ENCODE assay signal across 17 cellular contexts in the genomic region with DNA sequence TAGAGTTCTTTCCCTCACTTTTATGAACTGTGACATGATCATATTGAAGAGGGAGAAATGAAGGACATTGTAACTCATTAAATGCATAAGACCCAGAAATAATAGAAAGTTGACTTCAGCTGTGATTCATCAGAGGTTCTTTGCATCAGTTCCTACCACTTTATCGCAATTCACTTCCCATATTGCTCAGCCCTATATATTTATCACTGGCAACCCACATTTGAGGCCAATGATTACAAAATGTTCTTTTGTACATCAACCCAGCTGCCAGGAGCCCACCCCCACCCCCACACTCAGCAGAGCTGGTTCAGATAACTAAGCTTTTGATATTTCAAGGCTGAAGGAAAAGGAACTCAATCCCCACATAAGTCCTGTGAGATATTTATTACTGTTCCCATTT. TPM values are rescaled to one million over a fixed set of nuclear protein-coding genes. Genes with fewer than 3 reads are reported as not detected.
DNase-seq lines count a peak whose midpoint lies in the region; ATAC-seq, FAIRE-seq and TF ChIP-seq lines count a peak whose summit lies in the region.
"Had no signal": no experiment of that assay in that cellular context is flagged by ENCODE, and none has a peak within 500 bp of the region (broad histone marks: within the 10 kb centered on the region; RNA-seq: fewer than 3 reads in every experiment).

No MANE protein-coding gene starts in this region.

- H3K27me3 Mint-ChIP-seq in activated CD4-positive, alpha-beta T cell treated with anti-CD3 and anti-CD28 coated beads for 36 hours: no peaks in the 10 kb centered on the region

- CTCF ChIA-PET in activated CD4-positive, alpha-beta T cell treated with anti-CD3 and anti-CD28 coated beads for 36 hours (lab: Charles Lee): interaction anchor here (1.1 to 1.5 kb wide), 2 partner anchors 67 to 68 kb away, joined by 3 to 4 read pairs; no protein-coding TSS in a partner anchor
- CTCF ChIA-PET in endothelial cell of umbilical vein (lab: Charles Lee): interaction anchor here (0.7 to 1.5 kb wide), 5 partner anchors 11 to 81 kb away, joined by 3 to 7 read pairs (median 4); no protein-coding TSS in a partner anchor

- TF ChIP-seq CTCF in endothelial cell of umbilical vein (IDR thresholded peaks at IDR 0.05; ENCODE audit: extremely low read depth in 1 of 2, insufficient read depth in 1 of 2, low read depth in 1 of 2, low read length in 2 of 2): no peak
- TF ChIP-seq CTCF in GM10266 (IDR thresholded peaks at IDR 0.05; ENCODE audit: control insufficient read depth, insufficient read depth, low read depth, missing control alignments): no peak

- peak; percentile 34 for ATAC-seq in activated CD4-positive, alpha-beta T cell treated with anti-CD3 and anti-CD28 coated beads for 36 hours
- ATAC-seq in stimulated activated effector memory CD8-positive, alpha-beta T cell treated with anti-CD3 and anti-CD28 coated beads, Interleukin-12 subunit alpha, Interleukin-12 subunit beta, amount 100 ng/mL, for 72 hours: peak; percentile 62
- no peak for ATAC-seq in HG03439 (IDR thresholded peaks at IDR 0.05; ENCODE audit: unreplicated experiment)
- ATAC-seq: left ventricle myocardium superior had no signal

- no peak overlapping the region for H2AFZ ChIP-seq in endothelial cell of umbilical vein (ENCODE audit: low read depth, low read length)

- no peak overlapping the region for H3K9ac ChIP-seq in endothelial cell of umbilical vein (replicated peaks; ENCODE audit: extremely low read depth, insufficient read depth, low read length)

- peak; percentile 8 for FAIRE-seq in endothelial cell of umbilical vein (lab: Jason Lieb, UNC)

- no peak overlapping the region for H3K4me3 Mint-ChIP-seq in activated CD4-positive, alpha-beta T cell treated with anti-CD3 and anti-CD28 coated beads for 36 hours
- no peak overlapping the region for H3K4me3 Mint-ChIP-seq in stimulated activated effector memory CD8-positive, alpha-beta T cell treated with anti-CD3 and anti-CD28 coated beads, Interleukin-12 subunit alpha, Interleukin-12 subunit beta, amount 100 ng/mL, for 72 hours
- H3K4me3 Mint-ChIP-seq: activated CD4-positive, alpha-beta T cell treated with anti-CD3 and anti-CD28 coated beads, Interleukin-2, amount 10 ng/mL, durations not matched to agents 24 days and 14 days; neural crest cell had no signal

- no peak overlapping the region for H3K27ac Mint-ChIP-seq in activated CD4-positive, alpha-beta T cell treated with anti-CD3 and anti-CD28 coated beads for 36 hours
- H3K27ac Mint-ChIP-seq in stimulated activated effector memory CD8-positive, alpha-beta T cell treated with anti-CD3 and anti-CD28 coated beads, Interleukin-12 subunit alpha, Interleukin-12 subunit beta, amount 100 ng/mL, for 72 hours: no peak overlapping the region
- H3K27ac Mint-ChIP-seq: activated CD4-positive, alpha-beta T cell treated with anti-CD3 and anti-CD28 coated beads, Interleukin-2, amount 10 ng/mL, durations not matched to agents 24 days and 14 days had no signal

- H3K9me1 ChIP-seq in endothelial cell of umbilical vein (replicated peaks; ENCODE audit: control insufficient read depth, extremely low read depth, insufficient read depth, low read length): no peaks in the 10 kb centered on the region

- DNase-seq in activated CD4-positive, alpha-beta T cell treated with anti-CD3 and anti-CD28 coated beads for 36 hours: peak; percentile 7
- no peak for DNase-seq in activated CD4-positive, alpha-beta T cell treated with anti-CD3 and anti-CD28 coated beads, Interleukin-2, amount 50 U/mL, for 1 hour
- DNase-seq in SIG-M5 (lab: John Stamatoyannopoulos, UW): peak; percentile 84
- DNase-seq in endothelial cell of umbilical vein (ENCODE audit: low read depth, low spot score): peak; percentile 52
- no peak for DNase-seq in stimulated activated effector memory CD8-positive, alpha-beta T cell treated with anti-CD3 and anti-CD28 coated beads, Interleukin-12 subunit alpha, Interleukin-12 subunit beta, amount 100 ng/mL, for 72 hours (ENCODE audit: low spot score in 2 of 2)
- no peak for DNase-seq in NCI-H345 (lab: John Stamatoyannopoulos, UW)
- no peak for DNase-seq in GM10266 (ENCODE audit: extremely low spot score)
- DNase-seq: 8988T; activated CD4-positive, alpha-beta T cell treated with anti-CD3 and anti-CD28 coated beads, Interleukin-2, amount 10 ng/mL, durations not matched to agents 24 days and 14 days; activated effector memory CD4-positive, alpha-beta T cell treated with anti-CD3 and anti-CD28 coated beads, Interleukin-2, amount 50 U/mL, for 16 hours; hippocampal formation; left ventricle myocardium superior; sigmoid colon; T-helper 1 cell had no signal

- H3K27ac ChIP-seq in endothelial cell of umbilical vein (ENCODE audit: insufficient read depth, low read depth, low read length): no peak overlapping the region
- H3K27ac ChIP-seq: cardiac muscle cell, sigmoid colon had no signal

- H3K36me3 ChIP-seq in endothelial cell of umbilical vein (ENCODE audit: control insufficient read depth in 2 of 2, extremely low read depth in 1 of 2, insufficient read depth in 2 of 2, low read length in 2 of 2): no peaks in the 10 kb centered on the region
- H3K36me3 ChIP-seq: cardiac muscle cell, sigmoid colon had no signal

- dilution Hi-C loops in endothelial cell of umbilical vein (cut with MboI; ENCODE audit: extremely low pct_ligation_motif_present, low sequenced_read_pairs): no loop called here

- intact Hi-C loops in activated CD4-positive, alpha-beta T cell treated with anti-CD3 and anti-CD28 coated beads for 36 hours (cut with DNase I, micrococcal nuclease): no loop called here
- intact Hi-C loops in endothelial cell of umbilical vein (cut with micrococcal nuclease): no loop called here

- H3K9me3 ChIP-seq in endothelial cell of umbilical vein (replicated peaks; ENCODE audit: control insufficient read depth, insufficient read depth, low read length): no peaks in the 10 kb centered on the region
- H3K9me3 ChIP-seq: sigmoid colon had no signal

- H3K79me2 ChIP-seq in endothelial cell of umbilical vein (ENCODE audit: control insufficient read depth, insufficient read depth, low read length): no peaks in the 10 kb centered on the region

- TF ChIP-seq POLR2A in endothelial cell of umbilical vein (IDR thresholded peaks at IDR 0.05; ENCODE audit: low read depth, low read length): no peak

- no peak overlapping the region for H3K4me2 ChIP-seq in endothelial cell of umbilical vein (ENCODE audit: insufficient read depth, low read length)

- H3K4me1 ChIP-seq in endothelial cell of umbilical vein (ENCODE audit: control insufficient read depth, extremely low read depth, insufficient read depth, low read length): peaks cover 8% of the 10 kb centered on the region

- no TSS peak for BruUV-seq in endothelial cell of umbilical vein (replicated peaks; lab: Mats Ljungman, UMichigan)

- peaks cover 24% of the 10 kb centered on the region for H3K4me1 Mint-ChIP-seq in activated CD4-positive, alpha-beta T cell treated with anti-CD3 and anti-CD28 coated beads for 36 hours
- peaks cover 14% of the 10 kb centered on the region for H3K4me1 Mint-ChIP-seq in stimulated activated effector memory CD8-positive, alpha-beta T cell treated with anti-CD3 and anti-CD28 coated beads, Interleukin-12 subunit alpha, Interleukin-12 subunit beta, amount 100 ng/mL, for 72 hours
- H3K4me1 Mint-ChIP-seq: neural crest cell had no signal

- POLR2A ChIA-PET in activated CD4-positive, alpha-beta T cell treated with anti-CD3 and anti-CD28 coated beads for 36 hours (lab: Charles Lee): no interaction called here
- POLR2A ChIA-PET in endothelial cell of umbilical vein (lab: Charles Lee): interaction anchor here (0.7 kb wide), 1 partner anchor 12 kb away, joined by 8 read pairs; no protein-coding TSS in a partner anchor

- no peaks in the 10 kb centered on the region for H3K9me3 Mint-ChIP-seq in activated CD4-positive, alpha-beta T cell treated with anti-CD3 and anti-CD28 coated beads for 36 hours (ENCODE audit: low read depth)
- H3K9me3 Mint-ChIP-seq in stimulated activated effector memory CD8-positive, alpha-beta T cell treated with anti-CD3 and anti-CD28 coated beads, Interleukin-12 subunit alpha, Interleukin-12 subunit beta, amount 100 ng/mL, for 72 hours: no peaks in the 10 kb centered on the region
- H3K9me3 Mint-ChIP-seq: activated CD4-positive, alpha-beta T cell treated with anti-CD3 and anti-CD28 coated beads, Interleukin-2, amount 10 ng/mL, durations not matched to agents 24 days and 14 days; neural crest cell had no signal

- no peaks in the 10 kb centered on the region for H3K36me3 Mint-ChIP-seq in activated CD4-positive, alpha-beta T cell treated with anti-CD3 and anti-CD28 coated beads for 36 hours (ENCODE audit: low read depth)
- no peaks in the 10 kb centered on the region for H3K36me3 Mint-ChIP-seq in stimulated activated effector memory CD8-positive, alpha-beta T cell treated with anti-CD3 and anti-CD28 coated beads, Interleukin-12 subunit alpha, Interleukin-12 subunit beta, amount 100 ng/mL, for 72 hours

- no peak overlapping the region for H3K4me3 ChIP-seq in endothelial cell of umbilical vein (replicated peaks in 1 of 3; ENCODE audit: insufficient read depth in 1 of 3, low read depth in 1 of 3, low read length in 3 of 3)
- H3K4me3 ChIP-seq: cardiac muscle cell, sigmoid colon had no signal

- H3K27me3 ChIP-seq in endothelial cell of umbilical vein (ENCODE audit: control insufficient read depth in 2 of 2, insufficient read depth in 2 of 2, low read length in 2 of 2): no peaks in the 10 kb centered on the region
- H3K27me3 ChIP-seq: cardiac muscle cell, sigmoid colon had no signal

- H4K20me1 ChIP-seq in endothelial cell of umbilical vein (replicated peaks; ENCODE audit: control insufficient read depth, extremely low read depth, insufficient read depth, low read length): no peaks in the 10 kb centered on the region

TF ChIP-seq in endothelial cell of umbilical vein, 7 proteins besides CTCF, POLR2A, EP300 and RAD21 (continues in another document):
- TF ChIP-seq, protein P1, sequence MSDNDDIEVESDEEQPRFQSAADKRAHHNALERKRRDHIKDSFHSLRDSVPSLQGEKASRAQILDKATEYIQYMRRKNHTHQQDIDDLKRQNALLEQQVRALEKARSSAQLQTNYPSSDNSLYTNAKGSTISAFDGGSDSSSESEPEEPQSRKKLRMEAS (IDR thresholded peaks at IDR 0.05; ENCODE audit: insufficient read depth, insufficient read length): no peak
- TF ChIP-seq JUN (IDR thresholded peaks at IDR 0.05; ENCODE audit: borderline replicate concordance, insufficient read depth, insufficient read length, low read depth) (no peak), EZH2 (IDR thresholded peaks at IDR 0.05; ENCODE audit: borderline replicate concordance, low read depth, low read length, severe bottlenecking) (no peak)

RNA-seq across cellular contexts. Expression of a gene that starts 51.2 kb away (rescaled TPM):
- total RNA-seq in activated CD4-positive, alpha-beta T cell treated with anti-CD3 and anti-CD28 coated beads for 36 hours: 100 to 1,000 TPM; 328 to 429 TPM
- 139 and 150 TPM in 2 replicates for total RNA-seq in endothelial cell of umbilical vein
- polyA plus RNA-seq in endothelial cell of umbilical vein: 19.5 and 27.8 TPM in 2 replicates
- 40.8 and 43.5 TPM in 2 replicates for polyA plus RNA-seq in endothelial cell of umbilical vein (2011; cell fraction: cytosol; rRNA removed)
- polyA plus RNA-seq in endothelial cell of umbilical vein (2011; cell fraction: nucleus; rRNA removed): 44.9 and 71.1 TPM in 2 replicates
- polyA plus RNA-seq in endothelial cell of umbilical vein (2012): 40.5 and 82.5 TPM in 2 replicates
- 28.6 and 31.0 TPM in 2 replicates for polyA minus RNA-seq in endothelial cell of umbilical vein
- polyA minus RNA-seq in endothelial cell of umbilical vein (2011; cell fraction: cytosol; rRNA and poly(A)+ RNA removed): 121 TPM
- polyA minus RNA-seq in endothelial cell of umbilical vein (2011; cell fraction: nucleus; rRNA and poly(A)+ RNA removed): 54.9 and 69.5 TPM in 2 replicates

Comparison
In these comparisons a context has a peak if more than half of its experiments do, and no peak if none do; other contexts are left out.
1. DNase-seq: peak in activated CD4-positive, alpha-beta T cell treated with anti-CD3 and anti-CD28 coated beads for 36 hours (single experiment), SIG-M5 (single experiment) and endothelial cell of umbilical vein (single experiment); none in activated CD4-positive, alpha-beta T cell treated with anti-CD3 and anti-CD28 coated beads, Interleukin-2, amount 50 U/mL, for 1 hour (single experiment), stimulated activated effector memory CD8-positive, alpha-beta T cell treated with anti-CD3 and anti-CD28 coated beads, Interleukin-12 subunit alpha, Interleukin-12 subunit beta, amount 100 ng/mL, for 72 hours (0 of 2), NCI-H345 (single experiment) and GM10266 (single experiment).